8 cellular contexts compared by ENCODE assay signal in genomic region chr2:196249860-196250259, GRCh38.
A peak's percentile ranks its signal among the peaks of the same experiment; 100 is the strongest.
DNase-seq lines count a peak whose midpoint lies in the region; ATAC-seq and TF ChIP-seq lines count a peak whose summit lies in the region.

No MANE protein-coding gene starts in this region.

- H3K36me3 ChIP-seq in SU-DHL-6 (ENCODE audit: low read length) (no peaks in the 10 kb centered on the region), neutrophil (no peaks in the 10 kb centered on the region)

- H3K4me3 ChIP-seq in AG10803 (ENCODE audit: low read length) (no peak overlapping the region), SU-DHL-6 (ENCODE audit: insufficient read depth, low read length, poor library complexity, severe bottlenecking) (no peak overlapping the region), neutrophil (ENCODE audit: low read depth in 1 of 2, low read length in 1 of 2) (peak overlapping the region in 1 of 2 experiments; percentile 11)

- DNase-seq in AG10803 (ENCODE audit: low read depth), result peak; percentile 67
- no peak for DNase-seq in dedifferentiated amniotic fluid mesenchymal stem cell (ENCODE audit: extremely low spot score)
- DNase-seq in activated CD4-positive, alpha-beta T cell treated with anti-CD3 and anti-CD28 coated beads for 48 hours, result no peak
- DNase-seq in stimulated activated CD8-positive, alpha-beta memory T cell treated with anti-CD3 and anti-CD28 coated beads, Interleukin-4, amount 100 ng/mL, for 48 hours, result no peak

- peak; percentile 79 for ATAC-seq in GM19043 (IDR thresholded peaks at IDR 0.05; ENCODE audit: low read depth, unreplicated experiment)
- peak; percentile 72 for ATAC-seq in HG03139 (IDR thresholded peaks at IDR 0.05; ENCODE audit: unreplicated experiment)

- H3K79me2 ChIP-seq in SU-DHL-6 (ENCODE audit: insufficient read depth, low read length), result no peaks in the 10 kb centered on the region

- peak overlapping the region; percentile 51 for H3K4me2 ChIP-seq in SU-DHL-6 (ENCODE audit: low read depth, low read length, poor library complexity, severe bottlenecking)

- no peaks in the 10 kb centered on the region for H3K9me2 ChIP-seq in SU-DHL-6 (replicated peaks; ENCODE audit: insufficient read depth, low read length)

- H3K27me3 ChIP-seq in SU-DHL-6 (ENCODE audit: low read length) (no peaks in the 10 kb centered on the region), neutrophil (no peaks in the 10 kb centered on the region)

- H3K27ac ChIP-seq in SU-DHL-6 (ENCODE audit: low read depth, low read length) (peak overlapping the region; percentile 34), neutrophil (peak overlapping the region; percentile 83)

- peak overlapping the region; percentile 75 for H2AFZ ChIP-seq in SU-DHL-6 (ENCODE audit: low read depth, low read length, severe bottlenecking)

- H4K20me1 ChIP-seq in SU-DHL-6 (ENCODE audit: low read depth, low read length), result no peaks in the 10 kb centered on the region

- peak overlapping the region; percentile 38; the same call in 1 of the 2 replicates for H3K9ac ChIP-seq in SU-DHL-6 (ENCODE audit: low read length)

- H3K9me3 ChIP-seq in SU-DHL-6 (ENCODE audit: insufficient read depth, low read length), result no peaks in the 10 kb centered on the region
- H3K9me3 ChIP-seq in neutrophil, result no peaks in the 10 kb centered on the region

- peaks cover 45 to 53% of the 10 kb centered on the region in 2 experiments for H3K4me1 ChIP-seq in neutrophil (ENCODE audit: control insufficient read depth in 1 of 2, insufficient read depth in 1 of 2, low read depth in 1 of 2, low read length in 1 of 2)

- peaks cover 15% of the 10 kb centered on the region for H3F3A ChIP-seq in SU-DHL-6 (ENCODE audit: insufficient read depth)

- no peak for TF ChIP-seq CTCF in AG10803 (conservative IDR thresholded peaks at IDR 0.05; ENCODE audit: low read length)
- TF ChIP-seq CTCF in SU-DHL-6 (IDR thresholded peaks at IDR 0.05; ENCODE audit: insufficient read depth, low read length, poor library complexity, severe bottlenecking), result no peak
- no peak for TF ChIP-seq CTCF in neutrophil (IDR thresholded peaks at IDR 0.05)
